ENCODE assay signal across 16 cellular contexts in the genomic region with DNA sequence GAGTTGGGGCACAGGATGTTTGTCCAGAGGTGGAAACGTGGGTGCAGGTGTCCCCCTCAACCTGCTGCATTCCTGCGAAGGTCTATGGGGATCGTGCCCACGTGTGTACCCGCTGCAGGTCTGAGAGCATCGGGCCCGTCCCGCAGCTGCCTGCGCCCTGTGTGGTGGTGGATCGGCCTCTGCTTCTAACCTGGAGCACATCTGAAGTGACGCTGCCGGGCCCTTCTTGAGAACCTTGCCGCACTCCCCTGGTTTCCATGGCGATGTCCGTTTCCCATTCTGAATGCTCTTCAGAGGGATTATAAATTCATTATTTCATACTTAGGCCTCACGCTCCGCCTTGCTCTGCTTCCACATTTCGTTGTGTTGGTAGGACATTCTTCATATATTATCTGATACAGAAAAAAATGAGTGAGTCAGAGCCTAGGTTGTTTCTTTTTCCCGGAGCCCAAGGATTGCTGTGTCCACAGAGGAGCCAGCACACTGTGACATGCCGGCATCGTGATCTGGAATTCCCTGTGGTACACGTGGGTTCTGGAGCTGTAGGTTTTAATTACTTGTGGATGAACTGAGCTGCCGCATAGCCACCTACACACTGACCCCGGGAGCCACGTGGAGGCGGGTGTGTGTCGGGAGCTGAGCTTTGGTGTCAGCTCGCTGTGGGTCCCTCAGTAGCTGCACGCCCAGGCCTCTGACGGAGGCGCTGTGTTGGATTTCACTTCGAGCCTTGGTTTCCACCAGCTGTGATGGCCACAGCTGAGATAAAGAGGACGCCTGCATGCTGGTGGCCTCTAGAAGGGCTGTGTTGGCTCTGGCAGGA.
DNase-seq lines count a peak whose midpoint lies in the region; ATAC-seq, FAIRE-seq and TF ChIP-seq lines count a peak whose summit lies in the region.
"Had no signal": no experiment of that assay in that cellular context is flagged by ENCODE, and none has a peak within 500 bp of the region (broad histone marks: within the 10 kb centered on the region; RNA-seq: fewer than 3 reads in every experiment).

No MANE protein-coding gene starts in this region.

- H3K36me3 ChIP-seq in BE2C: no peaks in the 10 kb centered on the region
- H3K36me3 ChIP-seq: thoracic aorta had no signal

- H3K4me3 Mint-ChIP-seq in natural killer cell treated with Interleukin-12 subunit alpha and Interleukin-12 subunit beta and Interleukin-15 and Interleukin-18, amount 100 ng/mL, for 72 hours: no peak overlapping the region
- H3K4me3 Mint-ChIP-seq in natural killer cell: no peak overlapping the region
- no peak overlapping the region for H3K4me3 Mint-ChIP-seq in mesothelial cell of epicardium

- DNase-seq in natural killer cell treated with Interleukin-12 subunit alpha and Interleukin-12 subunit beta and Interleukin-15 and Interleukin-18, amount 100 ng/mL, for 72 hours (ENCODE audit: low spot score): peak; percentile 28
- DNase-seq in natural killer cell (no peak), amniotic stem cell (lab: John Stamatoyannopoulos, UW) (peak; percentile 24), iris pigment epithelial cell (ENCODE audit: low read depth) (peak; percentile 73), urothelium cell line (ENCODE audit: low spot score) (peak; percentile 8), NCI-H226 (no peak), BE2C (no peak), mesothelial cell of epicardium (ENCODE audit: low spot score in 2 of 2, unreplicated experiment in 2 of 2) (no peak)
- DNase-seq: activated naive CD4-positive, alpha-beta T cell treated with anti-CD3 and anti-CD28 coated beads, Interleukin-2, amount 50 U/mL, for 16 hours; central memory CD4-positive, alpha-beta T cell; mucosa of descending colon; NCI-H2171; NK-92 treated with Interleukin-12 subunit alpha and Interleukin-12 subunit beta, amount 100 ng/mL, for 24 hours; SHP77 had no signal

- H3K36me3 Mint-ChIP-seq in natural killer cell treated with Interleukin-12 subunit alpha and Interleukin-12 subunit beta and Interleukin-15 and Interleukin-18, amount 100 ng/mL, for 72 hours: no peaks in the 10 kb centered on the region
- no peaks in the 10 kb centered on the region for H3K36me3 Mint-ChIP-seq in natural killer cell
- H3K36me3 Mint-ChIP-seq in mesothelial cell of epicardium: no peaks in the 10 kb centered on the region

- peaks cover 9% of the 10 kb centered on the region for H3K4me1 ChIP-seq in BE2C
- H3K4me1 ChIP-seq: A549 had no signal

- TF ChIP-seq CTCF in natural killer cell (IDR thresholded peaks at IDR 0.05): no peak
- no peak for TF ChIP-seq CTCF in BE2C (IDR thresholded peaks at IDR 0.05; ENCODE audit: low read depth, low read length)
- no peak for TF ChIP-seq CTCF in mesothelial cell of epicardium (IDR thresholded peaks at IDR 0.05; ENCODE audit: unreplicated experiment)

- no peak for ATAC-seq in natural killer cell treated with Interleukin-12 subunit alpha and Interleukin-12 subunit beta and Interleukin-15 and Interleukin-18, amount 100 ng/mL, for 72 hours
- no peak for ATAC-seq in natural killer cell
- ATAC-seq: A549, mucosa of descending colon had no signal

- peaks cover 10 to 12% of the 10 kb centered on the region in 2 donors for H3K27me3 Mint-ChIP-seq in natural killer cell treated with Interleukin-12 subunit alpha and Interleukin-12 subunit beta and Interleukin-15 and Interleukin-18, amount 100 ng/mL, for 72 hours
- H3K27me3 Mint-ChIP-seq in natural killer cell (ENCODE audit: low read depth in 2 of 2) (peaks cover 17 to 23% of the 10 kb centered on the region in 2 donors), mesothelial cell of epicardium (ENCODE audit: low read depth) (peaks cover 5% of the 10 kb centered on the region)

- H3K4me1 Mint-ChIP-seq in natural killer cell treated with Interleukin-12 subunit alpha and Interleukin-12 subunit beta and Interleukin-15 and Interleukin-18, amount 100 ng/mL, for 72 hours (ENCODE audit: low read depth in 2 of 2): peaks cover 3 to 4% of the 10 kb centered on the region in 2 donors
- peaks cover 5 to 7% of the 10 kb centered on the region in 2 donors for H3K4me1 Mint-ChIP-seq in natural killer cell
- peaks cover 5% of the 10 kb centered on the region for H3K4me1 Mint-ChIP-seq in mesothelial cell of epicardium

- no peak overlapping the region for H3K4me3 ChIP-seq in BE2C (ENCODE audit: low read depth, low read length)
- H3K4me3 ChIP-seq: A549, mucosa of descending colon, thoracic aorta had no signal

- no peaks in the 10 kb centered on the region for H3K27me3 ChIP-seq in BE2C

- intact Hi-C loops in natural killer cell (cut with micrococcal nuclease): no loop called here

- H3K9me3 Mint-ChIP-seq in natural killer cell treated with Interleukin-12 subunit alpha and Interleukin-12 subunit beta and Interleukin-15 and Interleukin-18, amount 100 ng/mL, for 72 hours: no peaks in the 10 kb centered on the region
- H3K9me3 Mint-ChIP-seq in natural killer cell (no peaks in the 10 kb centered on the region), mesothelial cell of epicardium (no peaks in the 10 kb centered on the region)

- H3K9me3 ChIP-seq in BE2C: no peaks in the 10 kb centered on the region
- H3K9me3 ChIP-seq: A549, mucosa of descending colon, thoracic aorta had no signal

- no peak overlapping the region for H3K27ac Mint-ChIP-seq in natural killer cell treated with Interleukin-12 subunit alpha and Interleukin-12 subunit beta and Interleukin-15 and Interleukin-18, amount 100 ng/mL, for 72 hours
- H3K27ac Mint-ChIP-seq in natural killer cell: no peak overlapping the region
- H3K27ac Mint-ChIP-seq in mesothelial cell of epicardium: no peak overlapping the region

- FAIRE-seq in urothelium cell line (lab: Jason Lieb, UNC): no peak
- FAIRE-seq: A549 had no signal

Comparison
In these comparisons a context has a peak if more than half of its experiments do, and no peak if none do; other contexts are left out.
1. DNase-seq: peak in natural killer cell treated with Interleukin-12 subunit alpha and Interleukin-12 subunit beta and Interleukin-15 and Interleukin-18, amount 100 ng/mL, for 72 hours (single experiment), amniotic stem cell (single experiment), iris pigment epithelial cell (single experiment) and urothelium cell line (single experiment); none in natural killer cell (single experiment), NCI-H226 (single experiment), BE2C (single experiment) and mesothelial cell of epicardium (0 of 2).